Comparison of ENCODE assay signal across 1 cellular context in genomic region chr7:150384406-150385239, GRCh38.
TF ChIP-seq lines count a peak whose summit lies in the region.

No MANE protein-coding gene starts in this region.

TF ChIP-seq in GM12878, 131 proteins besides CTCF, POLR2A, EP300 and RAD21:
- TF ChIP-seq SUZ12 (IDR thresholded peaks at IDR 0.05; ENCODE audit: unreplicated experiment) (no peak), TCF7 (IDR thresholded peaks at IDR 0.05; ENCODE audit: borderline replicate concordance) (no peak), SREBF1 (IDR thresholded peaks at IDR 0.05; ENCODE audit: low read length) (no peak), FOS (IDR thresholded peaks at IDR 0.05; ENCODE audit: borderline replicate concordance, extremely low read depth, insufficient read length) (no peak), YBX1 (IDR thresholded peaks at IDR 0.05) (no peak), IRF3 (IDR thresholded peaks at IDR 0.05) (no peak), NFYA (IDR thresholded peaks at IDR 0.05; ENCODE audit: borderline replicate concordance, low read depth, low read length) (no peak), NFXL1 (IDR thresholded peaks at IDR 0.05; ENCODE audit: borderline replicate concordance) (no peak), ZBTB11 (CRISPR knock-in tag; IDR thresholded peaks at IDR 0.05) (no peak), MEF2B (IDR thresholded peaks at IDR 0.05; ENCODE audit: partially characterized antibody, poor library complexity, severe bottlenecking) (no peak), ZNF24 (IDR thresholded peaks at IDR 0.05) (no peak), SIN3A (IDR thresholded peaks at IDR 0.05; ENCODE audit: low read depth, low read length) (no peak), ZNF384 (IDR thresholded peaks at IDR 0.05; ENCODE audit: borderline replicate concordance, low read depth, low read length) (no peak)
